1 cellular context compared by ENCODE assay signal in the genomic region with DNA sequence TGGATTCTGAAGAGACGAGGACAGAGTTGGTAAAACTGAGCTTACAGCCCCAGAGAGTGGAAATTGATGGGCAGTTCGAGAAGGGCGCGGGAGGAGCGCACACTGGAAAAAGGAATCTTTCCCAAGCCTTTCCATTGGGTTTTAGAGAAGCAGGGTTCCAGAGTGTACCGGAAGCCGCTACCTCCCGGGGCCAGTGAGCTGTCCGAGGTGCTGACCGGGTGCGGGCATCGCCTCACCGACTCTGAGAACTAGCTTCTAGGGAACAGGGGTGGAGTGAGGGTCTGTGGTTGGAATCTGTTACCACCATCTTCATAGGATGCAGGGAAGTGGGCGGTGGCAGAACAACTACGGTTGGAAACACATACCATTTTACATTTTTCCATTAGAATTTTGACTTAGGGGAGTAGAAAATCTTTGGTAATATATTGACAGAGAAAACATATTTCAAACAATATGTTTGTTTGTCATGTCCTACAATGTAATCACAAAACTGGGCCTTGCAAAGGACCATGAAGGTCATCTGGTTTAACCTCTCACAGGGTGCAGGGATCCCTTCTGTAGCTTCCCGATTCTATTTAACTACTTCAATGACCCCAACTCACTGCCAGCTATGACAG.
TF ChIP-seq lines count a peak whose summit lies in the region.

No MANE protein-coding gene starts in this region.

TF ChIP-seq in GM23338, 12 proteins besides CTCF, POLR2A, EP300 and RAD21 (continued from another document):
- TF ChIP-seq, protein P1, sequence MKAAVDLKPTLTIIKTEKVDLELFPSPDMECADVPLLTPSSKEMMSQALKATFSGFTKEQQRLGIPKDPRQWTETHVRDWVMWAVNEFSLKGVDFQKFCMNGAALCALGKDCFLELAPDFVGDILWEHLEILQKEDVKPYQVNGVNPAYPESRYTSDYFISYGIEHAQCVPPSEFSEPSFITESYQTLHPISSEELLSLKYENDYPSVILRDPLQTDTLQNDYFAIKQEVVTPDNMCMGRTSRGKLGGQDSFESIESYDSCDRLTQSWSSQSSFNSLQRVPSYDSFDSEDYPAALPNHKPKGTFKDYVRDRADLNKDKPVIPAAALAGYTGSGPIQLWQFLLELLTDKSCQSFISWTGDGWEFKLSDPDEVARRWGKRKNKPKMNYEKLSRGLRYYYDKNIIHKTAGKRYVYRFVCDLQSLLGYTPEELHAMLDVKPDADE (IDR thresholded peaks at IDR 0.05): no peak
- TF ChIP-seq, protein P2, sequence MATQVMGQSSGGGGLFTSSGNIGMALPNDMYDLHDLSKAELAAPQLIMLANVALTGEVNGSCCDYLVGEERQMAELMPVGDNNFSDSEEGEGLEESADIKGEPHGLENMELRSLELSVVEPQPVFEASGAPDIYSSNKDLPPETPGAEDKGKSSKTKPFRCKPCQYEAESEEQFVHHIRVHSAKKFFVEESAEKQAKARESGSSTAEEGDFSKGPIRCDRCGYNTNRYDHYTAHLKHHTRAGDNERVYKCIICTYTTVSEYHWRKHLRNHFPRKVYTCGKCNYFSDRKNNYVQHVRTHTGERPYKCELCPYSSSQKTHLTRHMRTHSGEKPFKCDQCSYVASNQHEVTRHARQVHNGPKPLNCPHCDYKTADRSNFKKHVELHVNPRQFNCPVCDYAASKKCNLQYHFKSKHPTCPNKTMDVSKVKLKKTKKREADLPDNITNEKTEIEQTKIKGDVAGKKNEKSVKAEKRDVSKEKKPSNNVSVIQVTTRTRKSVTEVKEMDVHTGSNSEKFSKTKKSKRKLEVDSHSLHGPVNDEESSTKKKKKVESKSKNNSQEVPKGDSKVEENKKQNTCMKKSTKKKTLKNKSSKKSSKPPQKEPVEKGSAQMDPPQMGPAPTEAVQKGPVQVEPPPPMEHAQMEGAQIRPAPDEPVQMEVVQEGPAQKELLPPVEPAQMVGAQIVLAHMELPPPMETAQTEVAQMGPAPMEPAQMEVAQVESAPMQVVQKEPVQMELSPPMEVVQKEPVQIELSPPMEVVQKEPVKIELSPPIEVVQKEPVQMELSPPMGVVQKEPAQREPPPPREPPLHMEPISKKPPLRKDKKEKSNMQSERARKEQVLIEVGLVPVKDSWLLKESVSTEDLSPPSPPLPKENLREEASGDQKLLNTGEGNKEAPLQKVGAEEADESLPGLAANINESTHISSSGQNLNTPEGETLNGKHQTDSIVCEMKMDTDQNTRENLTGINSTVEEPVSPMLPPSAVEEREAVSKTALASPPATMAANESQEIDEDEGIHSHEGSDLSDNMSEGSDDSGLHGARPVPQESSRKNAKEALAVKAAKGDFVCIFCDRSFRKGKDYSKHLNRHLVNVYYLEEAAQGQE (IDR thresholded peaks at IDR 0.05; ENCODE audit: unreplicated experiment): peak; percentile 91
- no peak for TF ChIP-seq NANOG (IDR thresholded peaks at IDR 0.05; ENCODE audit: borderline replicate concordance)
- TF ChIP-seq ZNF114 (CRISPR knock-in tag; IDR thresholded peaks at IDR 0.05): no peak
- TF ChIP-seq, protein P3, sequence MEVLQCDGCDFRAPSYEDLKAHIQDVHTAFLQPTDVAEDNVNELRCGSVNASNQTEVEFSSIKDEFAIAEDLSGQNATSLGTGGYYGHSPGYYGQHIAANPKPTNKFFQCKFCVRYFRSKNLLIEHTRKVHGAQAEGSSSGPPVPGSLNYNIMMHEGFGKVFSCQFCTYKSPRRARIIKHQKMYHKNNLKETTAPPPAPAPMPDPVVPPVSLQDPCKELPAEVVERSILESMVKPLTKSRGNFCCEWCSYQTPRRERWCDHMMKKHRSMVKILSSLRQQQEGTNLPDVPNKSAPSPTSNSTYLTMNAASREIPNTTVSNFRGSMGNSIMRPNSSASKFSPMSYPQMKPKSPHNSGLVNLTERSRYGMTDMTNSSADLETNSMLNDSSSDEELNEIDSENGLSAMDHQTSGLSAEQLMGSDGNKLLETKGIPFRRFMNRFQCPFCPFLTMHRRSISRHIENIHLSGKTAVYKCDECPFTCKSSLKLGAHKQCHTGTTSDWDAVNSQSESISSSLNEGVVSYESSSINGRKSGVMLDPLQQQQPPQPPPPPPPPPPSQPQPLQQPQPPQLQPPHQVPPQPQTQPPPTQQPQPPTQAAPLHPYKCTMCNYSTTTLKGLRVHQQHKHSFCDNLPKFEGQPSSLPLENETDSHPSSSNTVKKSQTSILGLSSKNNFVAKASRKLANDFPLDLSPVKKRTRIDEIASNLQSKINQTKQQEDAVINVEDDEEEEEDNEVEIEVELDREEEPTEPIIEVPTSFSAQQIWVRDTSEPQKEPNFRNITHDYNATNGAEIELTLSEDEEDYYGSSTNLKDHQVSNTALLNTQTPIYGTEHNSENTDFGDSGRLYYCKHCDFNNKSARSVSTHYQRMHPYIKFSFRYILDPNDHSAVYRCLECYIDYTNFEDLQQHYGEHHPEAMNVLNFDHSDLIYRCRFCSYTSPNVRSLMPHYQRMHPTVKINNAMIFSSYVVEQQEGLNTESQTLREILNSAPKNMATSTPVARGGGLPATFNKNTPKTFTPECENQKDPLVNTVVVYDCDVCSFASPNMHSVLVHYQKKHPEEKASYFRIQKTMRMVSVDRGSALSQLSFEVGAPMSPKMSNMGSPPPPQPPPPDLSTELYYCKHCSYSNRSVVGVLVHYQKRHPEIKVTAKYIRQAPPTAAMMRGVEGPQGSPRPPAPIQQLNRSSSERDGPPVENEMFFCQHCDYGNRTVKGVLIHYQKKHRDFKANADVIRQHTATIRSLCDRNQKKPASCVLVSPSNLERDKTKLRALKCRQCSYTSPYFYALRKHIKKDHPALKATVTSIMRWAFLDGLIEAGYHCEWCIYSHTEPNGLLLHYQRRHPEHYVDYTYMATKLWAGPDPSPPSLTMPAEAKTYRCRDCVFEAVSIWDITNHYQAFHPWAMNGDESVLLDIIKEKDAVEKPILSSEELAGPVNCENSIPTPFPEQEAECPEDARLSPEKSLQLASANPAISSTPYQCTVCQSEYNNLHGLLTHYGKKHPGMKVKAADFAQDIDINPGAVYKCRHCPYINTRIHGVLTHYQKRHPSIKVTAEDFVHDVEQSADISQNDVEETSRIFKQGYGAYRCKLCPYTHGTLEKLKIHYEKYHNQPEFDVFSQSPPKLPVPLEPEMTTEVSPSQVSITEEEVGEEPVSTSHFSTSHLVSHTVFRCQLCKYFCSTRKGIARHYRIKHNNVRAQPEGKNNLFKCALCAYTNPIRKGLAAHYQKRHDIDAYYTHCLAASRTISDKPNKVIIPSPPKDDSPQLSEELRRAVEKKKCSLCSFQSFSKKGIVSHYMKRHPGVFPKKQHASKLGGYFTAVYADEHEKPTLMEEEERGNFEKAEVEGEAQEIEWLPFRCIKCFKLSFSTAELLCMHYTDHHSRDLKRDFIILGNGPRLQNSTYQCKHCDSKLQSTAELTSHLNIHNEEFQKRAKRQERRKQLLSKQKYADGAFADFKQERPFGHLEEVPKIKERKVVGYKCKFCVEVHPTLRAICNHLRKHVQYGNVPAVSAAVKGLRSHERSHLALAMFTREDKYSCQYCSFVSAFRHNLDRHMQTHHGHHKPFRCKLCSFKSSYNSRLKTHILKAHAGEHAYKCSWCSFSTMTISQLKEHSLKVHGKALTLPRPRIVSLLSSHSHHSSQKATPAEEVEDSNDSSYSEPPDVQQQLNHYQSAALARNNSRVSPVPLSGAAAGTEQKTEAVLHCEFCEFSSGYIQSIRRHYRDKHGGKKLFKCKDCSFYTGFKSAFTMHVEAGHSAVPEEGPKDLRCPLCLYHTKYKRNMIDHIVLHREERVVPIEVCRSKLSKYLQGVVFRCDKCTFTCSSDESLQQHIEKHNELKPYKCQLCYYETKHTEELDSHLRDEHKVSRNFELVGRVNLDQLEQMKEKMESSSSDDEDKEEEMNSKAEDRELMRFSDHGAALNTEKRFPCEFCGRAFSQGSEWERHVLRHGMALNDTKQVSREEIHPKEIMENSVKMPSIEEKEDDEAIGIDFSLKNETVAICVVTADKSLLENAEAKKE (CRISPR knock-in tag; IDR thresholded peaks at IDR 0.05): no peak
- TF ChIP-seq POLR2AphosphoS5 (IDR thresholded peaks at IDR 0.05; ENCODE audit: low read depth): no peak
